Comparison of ENCODE assay signal across 15 cellular contexts in genomic region chr13:52852444-52852843, GRCh38. TPM values are rescaled to one million over a fixed set of nuclear protein-coding genes. Genes with fewer than 3 reads are reported as not detected.
DNase-seq lines count a peak whose midpoint lies in the region; ATAC-seq, FAIRE-seq and TF ChIP-seq lines count a peak whose summit lies in the region.
"Had no signal": no experiment of that assay in that cellular context is flagged by ENCODE, and none has a peak within 500 bp of the region (broad histone marks: within the 10 kb centered on the region; RNA-seq: fewer than 3 reads in every experiment).

No MANE protein-coding gene starts in this region.

- H3K4me1 ChIP-seq in astrocyte (ENCODE audit: insufficient read depth, low read length) (peaks cover 14% of the 10 kb centered on the region), trophoblast cell (ENCODE audit: control insufficient read depth in 1 of 2, insufficient read depth in 2 of 2, low read length in 2 of 2) (peaks cover 21 to 23% of the 10 kb centered on the region in 2 experiments)
- H3K4me1 ChIP-seq in effector memory CD4-positive, alpha-beta T cell (ENCODE audit: control insufficient read depth, insufficient read depth, low read length, poor library complexity, severe bottlenecking), result peaks cover 10% of the 10 kb centered on the region
- H3K4me1 ChIP-seq: prostate gland had no signal

- H3K14ac ChIP-seq in trophoblast cell (ENCODE audit: low read length), result no peak overlapping the region

- H2BK120ac ChIP-seq in trophoblast cell (ENCODE audit: insufficient read depth, low read length, poor library complexity), result no peak overlapping the region

- ATAC-seq in GM21390 (IDR thresholded peaks at IDR 0.05; ENCODE audit: unreplicated experiment), result no peak

- peaks cover 1% of the 10 kb centered on the region for H3K36me3 Mint-ChIP-seq in T-helper 1 cell treated with Interleukin-12 subunit alpha and Interleukin-12 subunit beta and Interleukin-4 antibody, amounts not matched to agents 30 μg/mL and 1 μg/mL, for 36 hours (ENCODE audit: low read depth)
- peaks cover 2% of the 10 kb centered on the region for H3K36me3 Mint-ChIP-seq in astrocyte (ENCODE audit: low read depth, unreplicated experiment)
- peaks cover 5% of the 10 kb centered on the region for H3K36me3 Mint-ChIP-seq in activated naive CD4-positive, alpha-beta T cell treated with anti-CD3 and anti-CD28 coated beads for 36 hours (ENCODE audit: low read depth)

- H3K79me1 ChIP-seq in trophoblast cell (ENCODE audit: low read length), result peaks cover 10% of the 10 kb centered on the region

- H3K27ac Mint-ChIP-seq in T-helper 1 cell treated with Interleukin-12 subunit alpha and Interleukin-12 subunit beta and Interleukin-4 antibody, amounts not matched to agents 30 μg/mL and 1 μg/mL, for 36 hours, result peak overlapping the region; percentile 59
- H3K27ac Mint-ChIP-seq in astrocyte (ENCODE audit: unreplicated experiment), result no peak overlapping the region
- no peak overlapping the region for H3K27ac Mint-ChIP-seq in activated naive CD4-positive, alpha-beta T cell treated with anti-CD3 and anti-CD28 coated beads for 36 hours
- H3K27ac Mint-ChIP-seq: HFFc6 had no signal

- no CpG with 5 or more reads among the region's 2 CpGs for WGBS in trophoblast cell (ENCODE audit: extremely low coverage, insufficient coverage, insufficient read length)

- no peaks in the 10 kb centered on the region for H3K79me2 ChIP-seq in astrocyte (ENCODE audit: insufficient read depth, low read length)
- H3K79me2 ChIP-seq in trophoblast cell (ENCODE audit: control insufficient read depth, insufficient read depth, low read length, poor library complexity), result peaks cover 2% of the 10 kb centered on the region

- H3K27ac ChIP-seq in astrocyte (ENCODE audit: low read depth, low read length) (no peak overlapping the region), trophoblast cell (ENCODE audit: low read depth, low read length) (peak overlapping the region; percentile 14)
- H3K27ac ChIP-seq in effector memory CD4-positive, alpha-beta T cell (ENCODE audit: insufficient read depth, low read length, poor library complexity, severe bottlenecking), result no peak overlapping the region
- H3K27ac ChIP-seq: prostate gland had no signal

- peaks cover 15% of the 10 kb centered on the region for H3K9me3 Mint-ChIP-seq in T-helper 1 cell treated with Interleukin-12 subunit alpha and Interleukin-12 subunit beta and Interleukin-4 antibody, amounts not matched to agents 30 μg/mL and 1 μg/mL, for 36 hours
- H3K9me3 Mint-ChIP-seq in astrocyte (ENCODE audit: unreplicated experiment), result peaks cover 26% of the 10 kb centered on the region
- no peaks in the 10 kb centered on the region for H3K9me3 Mint-ChIP-seq in activated naive CD4-positive, alpha-beta T cell treated with anti-CD3 and anti-CD28 coated beads for 36 hours
- H3K9me3 Mint-ChIP-seq: HFFc6 had no signal

- H3K9me3 ChIP-seq in astrocyte (ENCODE audit: insufficient read depth, low read depth, low read length) (peaks cover 4% of the 10 kb centered on the region), trophoblast cell (ENCODE audit: insufficient read depth, low read depth, low read length) (peaks cover 7% of the 10 kb centered on the region)
- H3K9me3 ChIP-seq in effector memory CD4-positive, alpha-beta T cell (ENCODE audit: control insufficient read depth, low read length), result no peaks in the 10 kb centered on the region
- H3K9me3 ChIP-seq: prostate gland had no signal

- CTCF ChIA-PET in activated naive CD4-positive, alpha-beta T cell treated with anti-CD3 and anti-CD28 coated beads for 36 hours (lab: Charles Lee), result interaction anchor here (1.3 kb wide), 1 partner anchor 12 kb away, joined by 3 read pairs; no protein-coding TSS in a partner anchor

- H3K23ac ChIP-seq in trophoblast cell (ENCODE audit: low read length), result no peak overlapping the region

- no peaks in the 10 kb centered on the region for H3K36me3 ChIP-seq in astrocyte (ENCODE audit: insufficient read depth, low read length)
- H3K36me3 ChIP-seq in trophoblast cell (ENCODE audit: control insufficient read depth in 1 of 2, insufficient read depth in 2 of 2, low read length in 2 of 2), result no peaks in the 10 kb centered on the region
- no peaks in the 10 kb centered on the region for H3K36me3 ChIP-seq in effector memory CD4-positive, alpha-beta T cell (ENCODE audit: control insufficient read depth, insufficient read depth, low read length)
- H3K36me3 ChIP-seq: prostate gland had no signal

- TF ChIP-seq CTCF in astrocyte (IDR thresholded peaks at IDR 0.05; ENCODE audit: insufficient read depth, low read depth, low read length), result no peak

- H3K9ac ChIP-seq in astrocyte (ENCODE audit: low read length) (no peak overlapping the region), trophoblast cell (ENCODE audit: low read length) (no peak overlapping the region)

- no peak overlapping the region for H2AK5ac ChIP-seq in trophoblast cell (ENCODE audit: low read length)

- FAIRE-seq in astrocyte (lab: Jason Lieb, UNC), result no peak

- H3K4ac ChIP-seq in trophoblast cell (ENCODE audit: low read depth, low read length), result no peak overlapping the region

- H3K4me3 ChIP-seq in astrocyte (ENCODE audit: insufficient read depth, low read depth, low read length), result no peak overlapping the region
- H3K4me3 ChIP-seq in trophoblast cell (ENCODE audit: low read depth, low read length), result no peak overlapping the region
- H3K4me3 ChIP-seq in effector memory CD4-positive, alpha-beta T cell (ENCODE audit: insufficient read depth, low read depth, low read length, poor library complexity, severe bottlenecking), result no peak overlapping the region

- no peak overlapping the region for H4K12ac ChIP-seq in trophoblast cell (ENCODE audit: low read depth, low read length)

- no peaks in the 10 kb centered on the region for H4K20me1 ChIP-seq in astrocyte (ENCODE audit: insufficient read depth, low read length)

- H4K8ac ChIP-seq in trophoblast cell (ENCODE audit: low read depth, low read length), result no peak overlapping the region

- peak overlapping the region; percentile 36 for H3K4me3 Mint-ChIP-seq in T-helper 1 cell treated with Interleukin-12 subunit alpha and Interleukin-12 subunit beta and Interleukin-4 antibody, amounts not matched to agents 30 μg/mL and 1 μg/mL, for 36 hours
- H3K4me3 Mint-ChIP-seq in astrocyte (ENCODE audit: unreplicated experiment), result peak overlapping the region; percentile 92
- no peak overlapping the region for H3K4me3 Mint-ChIP-seq in activated naive CD4-positive, alpha-beta T cell treated with anti-CD3 and anti-CD28 coated beads for 36 hours

- no peak overlapping the region for H2BK5ac ChIP-seq in trophoblast cell (ENCODE audit: low read depth, low read length, poor library complexity)

- H3K18ac ChIP-seq in trophoblast cell (ENCODE audit: low read length), result no peak overlapping the region

- intact Hi-C loops in activated naive CD4-positive, alpha-beta T cell treated with anti-CD3 and anti-CD28 coated beads for 36 hours (cut with micrococcal nuclease), result no loop called here

- H2BK12ac ChIP-seq in trophoblast cell (ENCODE audit: low read length), result no peak overlapping the region

- no peak for DNase-seq in T-helper 1 cell
- DNase-seq in NCI-H146 treated with DMSO at 0.1 percent for 48 hours (lab: John Stamatoyannopoulos, UW; ENCODE audit: unreplicated experiment), result peak; percentile 75
- DNase-seq in astrocyte (ENCODE audit: low read depth), result no peak
- DNase-seq in trophoblast cell, result no peak
- no peak for DNase-seq in activated naive CD4-positive, alpha-beta T cell treated with anti-CD3 and anti-CD28 coated beads for 36 hours
- DNase-seq in effector memory CD4-positive, alpha-beta T cell, result no peak
- DNase-seq: cortex of kidney, EL, HFFc6, mesenchymal stem cell had no signal

- H3K4me2 ChIP-seq in astrocyte (ENCODE audit: low read length) (no peak overlapping the region), trophoblast cell (ENCODE audit: low read length) (no peak overlapping the region)

- H3K4me1 Mint-ChIP-seq in T-helper 1 cell treated with Interleukin-12 subunit alpha and Interleukin-12 subunit beta and Interleukin-4 antibody, amounts not matched to agents 30 μg/mL and 1 μg/mL, for 36 hours (ENCODE audit: low read depth), result peaks cover 9% of the 10 kb centered on the region
- H3K4me1 Mint-ChIP-seq in astrocyte (ENCODE audit: low read depth, unreplicated experiment), result peaks cover 4% of the 10 kb centered on the region
- H3K4me1 Mint-ChIP-seq in activated naive CD4-positive, alpha-beta T cell treated with anti-CD3 and anti-CD28 coated beads for 36 hours (ENCODE audit: low read depth), result peaks cover 25% of the 10 kb centered on the region

- no peak overlapping the region for H2AFZ ChIP-seq in astrocyte (ENCODE audit: low read depth, low read length)
- no peak overlapping the region for H2AFZ ChIP-seq in trophoblast cell (ENCODE audit: insufficient read depth, low read length, poor library complexity)

- no peak overlapping the region for H4K91ac ChIP-seq in trophoblast cell (ENCODE audit: low read depth, low read length)

- H3K27me3 ChIP-seq in astrocyte (ENCODE audit: insufficient read depth, low read length), result peaks cover 34% of the 10 kb centered on the region
- H3K27me3 ChIP-seq in trophoblast cell (ENCODE audit: insufficient read depth, low read length), result peaks cover 27% of the 10 kb centered on the region
- H3K27me3 ChIP-seq in effector memory CD4-positive, alpha-beta T cell (replicated peaks; ENCODE audit: control insufficient read depth, insufficient read depth, low read length, poor library complexity, severe bottlenecking), result peaks cover 45% of the 10 kb centered on the region

- H3K27me3 Mint-ChIP-seq in T-helper 1 cell treated with Interleukin-12 subunit alpha and Interleukin-12 subunit beta and Interleukin-4 antibody, amounts not matched to agents 30 μg/mL and 1 μg/mL, for 36 hours (ENCODE audit: low read depth), result peaks cover 62% of the 10 kb centered on the region
- peaks cover 34% of the 10 kb centered on the region for H3K27me3 Mint-ChIP-seq in astrocyte (ENCODE audit: low read depth, unreplicated experiment)
- peaks cover 78% of the 10 kb centered on the region for H3K27me3 Mint-ChIP-seq in activated naive CD4-positive, alpha-beta T cell treated with anti-CD3 and anti-CD28 coated beads for 36 hours (ENCODE audit: low read depth)

RNA-seq across cellular contexts. Expression of gene PCDH8, which starts 4.0 kb away (rescaled TPM):
- 0.34 and 1.9 TPM in 2 replicates for total RNA-seq in astrocyte
- polyA plus RNA-seq in trophoblast cell (2013), result 4.8 and 5.2 TPM in 2 replicates
- not detected for total RNA-seq in activated naive CD4-positive, alpha-beta T cell treated with anti-CD3 and anti-CD28 coated beads for 36 hours
- total RNA-seq: fibroblast of lung, HFFc6 had no signal
- polyA plus RNA-seq: AG04450, fibroblast of lung had no signal
